In genomic region chr14:24147761-24148428, GRCh38 we compare ENCODE assay signal across 8 cellular contexts. TPM values are rescaled to one million over a fixed set of nuclear protein-coding genes. Genes with fewer than 3 reads are reported as not detected.
DNase-seq lines count a peak whose midpoint lies in the region; ATAC-seq and TF ChIP-seq lines count a peak whose summit lies in the region.

No MANE protein-coding gene starts in this region.

- peak overlapping the region; percentile 38 to 83 (median 83) for H3K4me3 ChIP-seq in thyroid gland (replicated peaks in 1 of 3)

- peak overlapping the region; percentile 100 for H3K4me3 Mint-ChIP-seq in activated CD4-positive, alpha-beta T cell treated with anti-CD3 and anti-CD28 coated beads, Interleukin-2, amount 10 ng/mL, durations not matched to agents 7 days and 5 days
- peak overlapping the region; percentile 95 for H3K4me3 Mint-ChIP-seq in activated naive CD8-positive, alpha-beta T cell treated with anti-CD3 and anti-CD28 coated beads, Interleukin-2, amount 50 U/mL, for 24 hours

- H3K27ac ChIP-seq in thyroid gland = peak overlapping the region in 2 of 3 donors; percentile 16 to 75

- WGBS in thyroid gland, 2 donors = 1 to 15% methylated on average over 15 of the region's 29 CpGs

- no peaks in the 10 kb centered on the region for H3K9me3 Mint-ChIP-seq in activated CD4-positive, alpha-beta T cell treated with anti-CD3 and anti-CD28 coated beads, Interleukin-2, amount 10 ng/mL, durations not matched to agents 7 days and 5 days
- H3K9me3 Mint-ChIP-seq in activated naive CD8-positive, alpha-beta T cell treated with anti-CD3 and anti-CD28 coated beads, Interleukin-2, amount 50 U/mL, for 24 hours = no peaks in the 10 kb centered on the region

- intact Hi-C loops in thyroid gland (cut with DNase I) = no loop called here

- no peaks in the 10 kb centered on the region for H3K9me3 ChIP-seq in thyroid gland

- ATAC-seq in activated naive CD8-positive, alpha-beta T cell treated with anti-CD3 and anti-CD28 coated beads, Interleukin-2, amount 50 U/mL, for 24 hours = no peak
- peak; percentile 0 for ATAC-seq in left lobe of liver
- no peak for ATAC-seq in GM19467 (IDR thresholded peaks at IDR 0.05; ENCODE audit: unreplicated experiment)

- POLR2A ChIA-PET in activated CD4-positive, alpha-beta T cell treated with anti-CD3 and anti-CD28 coated beads, Interleukin-2, amount 10 ng/mL, durations not matched to agents 7 days and 5 days (lab: Charles Lee) = interaction anchor here (0.7 to 3.6 kb wide), 2 partner anchors 13 to 33 kb away, joined by 3 to 25 read pairs; partner anchors contain the start of genes DCAF11, IRF9 and NRL

- H3K36me3 ChIP-seq in thyroid gland = peaks cover 26% of the 10 kb centered on the region in 2 donors

- peak overlapping the region; percentile 85 for H3K27ac Mint-ChIP-seq in activated CD4-positive, alpha-beta T cell treated with anti-CD3 and anti-CD28 coated beads, Interleukin-2, amount 10 ng/mL, durations not matched to agents 7 days and 5 days
- H3K27ac Mint-ChIP-seq in activated naive CD8-positive, alpha-beta T cell treated with anti-CD3 and anti-CD28 coated beads, Interleukin-2, amount 50 U/mL, for 24 hours = peak overlapping the region; percentile 85

- H3K4me1 Mint-ChIP-seq in activated CD4-positive, alpha-beta T cell treated with anti-CD3 and anti-CD28 coated beads, Interleukin-2, amount 10 ng/mL, durations not matched to agents 7 days and 5 days = peaks cover 65% of the 10 kb centered on the region
- peaks cover 55% of the 10 kb centered on the region for H3K4me1 Mint-ChIP-seq in activated naive CD8-positive, alpha-beta T cell treated with anti-CD3 and anti-CD28 coated beads, Interleukin-2, amount 50 U/mL, for 24 hours

- CTCF ChIA-PET in activated CD4-positive, alpha-beta T cell treated with anti-CD3 and anti-CD28 coated beads, Interleukin-2, amount 10 ng/mL, durations not matched to agents 7 days and 5 days (lab: Charles Lee) = interaction anchor here (0.6 to 4.6 kb wide), 7 partner anchors 10 to 1119 kb away, joined by 3 to 69 read pairs (median 7); partner anchors contain the start of genes IRF9, KHNYN and PSME1

- H3K27me3 Mint-ChIP-seq in activated CD4-positive, alpha-beta T cell treated with anti-CD3 and anti-CD28 coated beads, Interleukin-2, amount 10 ng/mL, durations not matched to agents 7 days and 5 days = no peaks in the 10 kb centered on the region
- no peaks in the 10 kb centered on the region for H3K27me3 Mint-ChIP-seq in activated naive CD8-positive, alpha-beta T cell treated with anti-CD3 and anti-CD28 coated beads, Interleukin-2, amount 50 U/mL, for 24 hours

- no peak for DNase-seq in activated CD4-positive, alpha-beta T cell treated with anti-CD3 and anti-CD28 coated beads, Interleukin-2, amount 10 ng/mL, durations not matched to agents 7 days and 5 days
- DNase-seq in activated CD4-positive, alpha-beta T cell treated with anti-CD3 and anti-CD28 coated beads for 4 hours = no peak
- no peak for DNase-seq in activated naive CD8-positive, alpha-beta T cell treated with anti-CD3 and anti-CD28 coated beads, Interleukin-2, amount 50 U/mL, for 24 hours
- DNase-seq in left lobe of liver (ENCODE audit: low spot score) (no peak), thyroid gland (no peak), NCI-H2171 treated with DMSO at 0.1 percent for 48 hours (lab: John Stamatoyannopoulos, UW) (no peak), superior temporal gyrus (ENCODE audit: extremely low spot score) (no peak)

- TF ChIP-seq POLR2A in thyroid gland (IDR thresholded peaks at IDR 0.05) = no peak

- peaks cover 79% of the 10 kb centered on the region for H3K36me3 Mint-ChIP-seq in activated CD4-positive, alpha-beta T cell treated with anti-CD3 and anti-CD28 coated beads, Interleukin-2, amount 10 ng/mL, durations not matched to agents 7 days and 5 days (ENCODE audit: low read depth)
- H3K36me3 Mint-ChIP-seq in activated naive CD8-positive, alpha-beta T cell treated with anti-CD3 and anti-CD28 coated beads, Interleukin-2, amount 50 U/mL, for 24 hours (ENCODE audit: low read depth) = peaks cover 58% of the 10 kb centered on the region

- H3K27me3 ChIP-seq in thyroid gland = no peaks in the 10 kb centered on the region

- no peak for TF ChIP-seq CTCF in thyroid gland (IDR thresholded peaks at IDR 0.05)

- peaks cover 17 to 18% of the 10 kb centered on the region in 2 donors for H3K4me1 ChIP-seq in thyroid gland

RNA-seq across cellular contexts. Expression of gene RNF31, which starts 0.6 kb away (rescaled TPM):
- 100 to 1,000 TPM; 147 to 160 TPM for total RNA-seq in activated CD4-positive, alpha-beta T cell treated with anti-CD3 and anti-CD28 coated beads, Interleukin-2, amount 10 ng/mL, durations not matched to agents 7 days and 5 days
- total RNA-seq in left lobe of liver (28.6 TPM), thyroid gland (100 to 1,000 TPM in 1 of 4 donors, 10 to 100 TPM in 3; 30.6 to 106 (median 67.6) TPM)

RNA-seq across cellular contexts. Expression of gene PSME2, which starts 1.5 kb away (rescaled TPM):
- total RNA-seq in activated CD4-positive, alpha-beta T cell treated with anti-CD3 and anti-CD28 coated beads, Interleukin-2, amount 10 ng/mL, durations not matched to agents 7 days and 5 days = 100 to 1,000 TPM; 644 to 698 TPM
- total RNA-seq in left lobe of liver (124 TPM), thyroid gland (10 to 100 TPM; 31.3 to 66.6 (median 47.5) TPM)

RNA-seq across cellular contexts. Expression of gene EMC9, which starts 6.5 kb away (rescaled TPM):
- total RNA-seq in activated CD4-positive, alpha-beta T cell treated with anti-CD3 and anti-CD28 coated beads, Interleukin-2, amount 10 ng/mL, durations not matched to agents 7 days and 5 days = 10 to 100 TPM; 37.1 to 41.0 TPM
- total RNA-seq in left lobe of liver (24.2 TPM), thyroid gland (10 to 100 TPM in 3 of 4 donors, 1 to 10 TPM in 1; 8.3 to 25.5 (median 16.9) TPM)

RNA-seq across cellular contexts. Expression of gene PSME1, which starts 11.9 kb away (rescaled TPM):
- total RNA-seq in activated CD4-positive, alpha-beta T cell treated with anti-CD3 and anti-CD28 coated beads, Interleukin-2, amount 10 ng/mL, durations not matched to agents 7 days and 5 days = 100 to 1,000 TPM; 498 to 547 TPM
- total RNA-seq in left lobe of liver (98.1 TPM), thyroid gland (100 to 1,000 TPM; 117 to 193 (median 186) TPM)

RNA-seq across cellular contexts. Expression of gene IRF9, which starts 13.2 kb away (rescaled TPM):
- 100 to 1,000 TPM; 285 to 286 TPM for total RNA-seq in activated CD4-positive, alpha-beta T cell treated with anti-CD3 and anti-CD28 coated beads, Interleukin-2, amount 10 ng/mL, durations not matched to agents 7 days and 5 days
- total RNA-seq in left lobe of liver = 25.1 TPM
- 10 to 100 TPM; 55.1 to 92.3 (median 70.0) TPM for total RNA-seq in thyroid gland
